7 cellular contexts compared by ENCODE assay signal in the genomic region with DNA sequence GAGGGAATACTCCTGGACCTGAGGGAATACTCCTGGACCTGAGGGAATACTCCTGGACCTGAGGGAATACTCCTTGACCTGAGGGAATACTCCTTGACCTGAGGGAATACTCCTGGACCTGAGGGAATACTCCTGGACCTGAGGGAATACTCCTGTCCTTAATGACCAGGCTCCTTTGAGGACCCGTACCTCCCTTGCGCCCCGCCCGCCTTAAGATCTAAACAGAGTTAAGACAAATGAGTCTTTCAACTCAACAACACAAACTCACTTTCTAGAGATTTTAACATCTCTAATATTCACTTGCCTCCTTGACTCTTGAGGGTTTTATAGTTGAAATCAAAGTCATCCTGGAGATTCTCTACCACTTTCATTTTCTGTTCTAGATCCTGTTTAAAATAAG. TPM values are rescaled to one million over a fixed set of nuclear protein-coding genes. Genes with fewer than 3 reads are reported as not detected.
A peak's percentile ranks its signal among the peaks of the same experiment; 100 is the strongest.
DNase-seq lines count a peak whose midpoint lies in the region; ATAC-seq and TF ChIP-seq lines count a peak whose summit lies in the region.
"Not testable (repeated sequence)": the region's sequence is repeated elsewhere in the genome, so short reads cannot be mapped to it uniquely, and the experiment has no call there.

No MANE protein-coding gene starts in this region.

- peaks cover 79% of the 10 kb centered on the region for H3K36me3 Mint-ChIP-seq in CD4-positive, alpha-beta T cell (ENCODE audit: low read depth)
- peaks cover 72% of the 10 kb centered on the region for H3K36me3 Mint-ChIP-seq in activated CD4-positive, alpha-beta T cell treated with anti-CD3 and anti-CD28 coated beads, Interleukin-2, amount 10 ng/mL, durations not matched to agents 24 days and 14 days (ENCODE audit: low read depth)
- peaks cover 26 to 65% of the 10 kb centered on the region in 2 donors for H3K36me3 Mint-ChIP-seq in activated T-cell treated with anti-CD3 and anti-CD28 coated beads, Interleukin-2, amount 50 U/mL, for 72 hours (ENCODE audit: insufficient read depth in 2 of 2)
- peaks cover 75% of the 10 kb centered on the region for H3K36me3 Mint-ChIP-seq in activated naive CD8-positive, alpha-beta T cell treated with anti-CD3 and anti-CD28 coated beads for 36 hours
- peaks cover 83% of the 10 kb centered on the region for H3K36me3 Mint-ChIP-seq in effector memory CD8-positive, alpha-beta T cell (ENCODE audit: insufficient read depth)

- not testable (repeated sequence) for H3K4me3 ChIP-seq in Karpas-422 (ENCODE audit: low read length); neutrophil (ENCODE audit: low read depth in 1 of 2, low read length in 1 of 2)

- POLR2A ChIA-PET in CD4-positive, alpha-beta T cell (lab: Charles Lee) = interaction anchor here (3.4 to 4.0 kb wide), 2 partner anchors 50 to 51 kb away, joined by 35 to 46 read pairs; a partner anchor contains a TSS

- not testable (repeated sequence) for H3K9ac ChIP-seq in Karpas-422 (ENCODE audit: low read length)

- not testable (repeated sequence) for H3K9me2 ChIP-seq in Karpas-422 (replicated peaks; ENCODE audit: insufficient read depth, low read length)

- not testable (repeated sequence) for H4K20me1 ChIP-seq in Karpas-422 (ENCODE audit: insufficient read depth, low read depth, low read length)

- H3K27ac ChIP-seq in CD4-positive, alpha-beta T cell (ENCODE audit: low read depth, low read length); Karpas-422 (ENCODE audit: low read length): not testable (repeated sequence)
- H3K27ac ChIP-seq in neutrophil = peak overlapping the region; percentile 44

- H3K9me3 Mint-ChIP-seq in CD4-positive, alpha-beta T cell; activated CD4-positive, alpha-beta T cell treated with anti-CD3 and anti-CD28 coated beads, Interleukin-2, amount 10 ng/mL, durations not matched to agents 24 days and 14 days; activated T-cell treated with anti-CD3 and anti-CD28 coated beads, Interleukin-2, amount 50 U/mL, for 72 hours; activated naive CD8-positive, alpha-beta T cell treated with anti-CD3 and anti-CD28 coated beads for 36 hours; effector memory CD8-positive, alpha-beta T cell: not testable (repeated sequence)

- H3K4me1 Mint-ChIP-seq in CD4-positive, alpha-beta T cell (ENCODE audit: low read depth) = peaks cover 56% of the 10 kb centered on the region
- peaks cover 66% of the 10 kb centered on the region for H3K4me1 Mint-ChIP-seq in activated CD4-positive, alpha-beta T cell treated with anti-CD3 and anti-CD28 coated beads, Interleukin-2, amount 10 ng/mL, durations not matched to agents 24 days and 14 days
- H3K4me1 Mint-ChIP-seq in activated T-cell treated with anti-CD3 and anti-CD28 coated beads, Interleukin-2, amount 50 U/mL, for 72 hours (ENCODE audit: low read depth) = peaks cover 89% of the 10 kb centered on the region
- peaks cover 70% of the 10 kb centered on the region for H3K4me1 Mint-ChIP-seq in activated naive CD8-positive, alpha-beta T cell treated with anti-CD3 and anti-CD28 coated beads for 36 hours
- H3K4me1 Mint-ChIP-seq in effector memory CD8-positive, alpha-beta T cell (ENCODE audit: low read depth in 2 of 2) = peaks cover 27 to 37% of the 10 kb centered on the region in 2 donors

- DNase-seq in CD4-positive, alpha-beta T cell; activated T-cell treated with anti-CD3 and anti-CD28 coated beads, Interleukin-2, amount 50 U/mL, for 72 hours; activated naive CD8-positive, alpha-beta T cell treated with anti-CD3 and anti-CD28 coated beads for 36 hours; effector memory CD8-positive, alpha-beta T cell: not testable (repeated sequence)
- peak; percentile 42 for DNase-seq in Karpas-422
- DNase-seq in activated CD4-positive, alpha-beta T cell treated with anti-CD3 and anti-CD28 coated beads, Interleukin-2, amount 10 ng/mL, durations not matched to agents 24 days and 14 days = peak; percentile 76

- H3K27ac Mint-ChIP-seq in CD4-positive, alpha-beta T cell = peak overlapping the region; percentile 81
- peak overlapping the region; percentile 94 for H3K27ac Mint-ChIP-seq in activated CD4-positive, alpha-beta T cell treated with anti-CD3 and anti-CD28 coated beads, Interleukin-2, amount 10 ng/mL, durations not matched to agents 24 days and 14 days
- peak overlapping the region; percentile 95 for H3K27ac Mint-ChIP-seq in activated T-cell treated with anti-CD3 and anti-CD28 coated beads, Interleukin-2, amount 50 U/mL, for 72 hours
- peak overlapping the region; percentile 84 for H3K27ac Mint-ChIP-seq in activated naive CD8-positive, alpha-beta T cell treated with anti-CD3 and anti-CD28 coated beads for 36 hours
- H3K27ac Mint-ChIP-seq in effector memory CD8-positive, alpha-beta T cell = peak overlapping the region; percentile 83 to 84

- not testable (repeated sequence) for H3K4me2 ChIP-seq in Karpas-422 (ENCODE audit: low read depth, low read length, poor library complexity, severe bottlenecking)

- H3K36me3 ChIP-seq in Karpas-422 (ENCODE audit: insufficient read depth, low read length) = not testable (repeated sequence)
- peaks cover 94% of the 10 kb centered on the region for H3K36me3 ChIP-seq in neutrophil

- H2AFZ ChIP-seq in Karpas-422 (ENCODE audit: low read length) = not testable (repeated sequence)

- H3K4me3 Mint-ChIP-seq in CD4-positive, alpha-beta T cell = peak overlapping the region; percentile 76
- peak overlapping the region; percentile 76 for H3K4me3 Mint-ChIP-seq in activated CD4-positive, alpha-beta T cell treated with anti-CD3 and anti-CD28 coated beads, Interleukin-2, amount 10 ng/mL, durations not matched to agents 24 days and 14 days
- H3K4me3 Mint-ChIP-seq in activated T-cell treated with anti-CD3 and anti-CD28 coated beads, Interleukin-2, amount 50 U/mL, for 72 hours = peak overlapping the region; percentile 85
- peak overlapping the region; percentile 61 for H3K4me3 Mint-ChIP-seq in activated naive CD8-positive, alpha-beta T cell treated with anti-CD3 and anti-CD28 coated beads for 36 hours
- H3K4me3 Mint-ChIP-seq in effector memory CD8-positive, alpha-beta T cell = peak overlapping the region in 1 of 2 donors; percentile 60

- intact Hi-C loops in CD4-positive, alpha-beta T cell (cut with DNase I, micrococcal nuclease) = loop anchor here in 1 of 2 experiments (5.0 kb wide), 2 partner anchors 69 to 119 kb away; a partner anchor contains a TSS
- intact Hi-C loops in activated CD4-positive, alpha-beta T cell treated with anti-CD3 and anti-CD28 coated beads, Interleukin-2, amount 10 ng/mL, durations not matched to agents 24 days and 14 days (cut with micrococcal nuclease) = not testable (repeated sequence)

- H3K27me3 ChIP-seq in CD4-positive, alpha-beta T cell (ENCODE audit: control insufficient read depth, insufficient read depth, low read length); Karpas-422 (ENCODE audit: low read length); neutrophil: not testable (repeated sequence)

- ATAC-seq in CD4-positive, alpha-beta T cell (ENCODE audit: poor library complexity); activated T-cell treated with anti-CD3 and anti-CD28 coated beads, Interleukin-2, amount 50 U/mL, for 72 hours (replicated peaks in 1 of 2); effector memory CD8-positive, alpha-beta T cell (replicated peaks): not testable (repeated sequence)

- CTCF ChIA-PET in CD4-positive, alpha-beta T cell (lab: Charles Lee) = interaction anchor here (2.8 kb wide), 1 partner anchor 16 kb away, joined by 13 read pairs; no protein-coding TSS in a partner anchor

- not testable (repeated sequence) for H3K79me2 ChIP-seq in Karpas-422 (ENCODE audit: low read length)

- H3K9me3 ChIP-seq in CD4-positive, alpha-beta T cell (ENCODE audit: control insufficient read depth, low read length); Karpas-422 (ENCODE audit: low read length); neutrophil: not testable (repeated sequence)

- H3K27me3 Mint-ChIP-seq in CD4-positive, alpha-beta T cell; activated CD4-positive, alpha-beta T cell treated with anti-CD3 and anti-CD28 coated beads, Interleukin-2, amount 10 ng/mL, durations not matched to agents 24 days and 14 days; activated T-cell treated with anti-CD3 and anti-CD28 coated beads, Interleukin-2, amount 50 U/mL, for 72 hours (ENCODE audit: low read depth); activated naive CD8-positive, alpha-beta T cell treated with anti-CD3 and anti-CD28 coated beads for 36 hours; effector memory CD8-positive, alpha-beta T cell: not testable (repeated sequence)

- not testable (repeated sequence) for H3K4me1 ChIP-seq in Karpas-422 (ENCODE audit: low read length); neutrophil (ENCODE audit: control insufficient read depth in 1 of 2, insufficient read depth in 1 of 2, low read depth in 1 of 2, low read length in 1 of 2)

- TF ChIP-seq CTCF in CD4-positive, alpha-beta T cell (IDR thresholded peaks at IDR 0.05); neutrophil (IDR thresholded peaks at IDR 0.05): not testable (repeated sequence)

RNA-seq across cellular contexts. Expression of a gene that starts 49.8 kb away (rescaled TPM):
- 100 to 1,000 TPM; 315 to 319 TPM for total RNA-seq in CD4-positive, alpha-beta T cell
- 16.3 and 24.4 TPM in 2 replicates for total RNA-seq in Karpas-422 (2014; rRNA removed; shearing (Covaris generic); ENCODE audit: low replicate concordance)
- total RNA-seq in activated CD4-positive, alpha-beta T cell treated with anti-CD3 and anti-CD28 coated beads, Interleukin-2, amount 10 ng/mL, durations not matched to agents 24 days and 14 days = 252 and 258 TPM in 2 replicates
- total RNA-seq in activated T-cell treated with anti-CD3 and anti-CD28 coated beads, Interleukin-2, amount 50 U/mL, for 72 hours = 100 to 1,000 TPM; 346 to 380 TPM
- 100 to 1,000 TPM; 221 to 223 TPM for total RNA-seq in activated naive CD8-positive, alpha-beta T cell treated with anti-CD3 and anti-CD28 coated beads for 36 hours

RNA-seq across cellular contexts. Expression of a gene that starts 50.1 kb away (rescaled TPM):
- total RNA-seq in CD4-positive, alpha-beta T cell = 100 to 1,000 TPM; 141 to 150 TPM
- 62.3 and 160 TPM in 2 replicates for total RNA-seq in Karpas-422 (2014; rRNA removed; shearing (Covaris generic); ENCODE audit: low replicate concordance)
- total RNA-seq in activated CD4-positive, alpha-beta T cell treated with anti-CD3 and anti-CD28 coated beads, Interleukin-2, amount 10 ng/mL, durations not matched to agents 24 days and 14 days = 346 and 348 TPM in 2 replicates
- total RNA-seq in activated T-cell treated with anti-CD3 and anti-CD28 coated beads, Interleukin-2, amount 50 U/mL, for 72 hours = 100 to 1,000 TPM; 243 to 264 TPM
- total RNA-seq in activated naive CD8-positive, alpha-beta T cell treated with anti-CD3 and anti-CD28 coated beads for 36 hours = 100 to 1,000 TPM; 116 to 121 TPM
